In the genomic region with DNA sequence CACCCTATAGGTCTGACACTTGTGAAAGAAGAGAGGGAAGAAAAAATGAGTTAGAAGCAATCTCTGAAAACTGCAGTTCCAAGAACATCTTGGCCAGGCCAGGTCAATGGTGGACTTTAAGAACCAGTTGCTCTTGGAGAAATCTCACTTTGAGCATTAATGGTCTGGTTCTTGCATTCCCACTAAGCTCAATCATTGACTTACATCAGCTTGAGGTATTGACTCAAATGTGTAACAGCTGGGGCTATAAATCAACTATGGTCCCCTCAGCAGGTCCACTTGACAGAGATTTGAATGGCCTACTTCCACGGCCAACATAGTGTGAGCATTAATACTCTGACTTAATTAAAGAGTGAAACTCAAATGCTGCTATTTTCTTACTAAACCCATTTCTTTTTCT, we compare ENCODE assay signal across 2 cellular contexts.
TF ChIP-seq lines count a peak whose summit lies in the region.

No MANE protein-coding gene starts in this region.

TF ChIP-seq in SK-N-SH, 30 proteins besides CTCF, POLR2A, EP300 and RAD21 (continued from another document):
- TF ChIP-seq, protein P1, sequence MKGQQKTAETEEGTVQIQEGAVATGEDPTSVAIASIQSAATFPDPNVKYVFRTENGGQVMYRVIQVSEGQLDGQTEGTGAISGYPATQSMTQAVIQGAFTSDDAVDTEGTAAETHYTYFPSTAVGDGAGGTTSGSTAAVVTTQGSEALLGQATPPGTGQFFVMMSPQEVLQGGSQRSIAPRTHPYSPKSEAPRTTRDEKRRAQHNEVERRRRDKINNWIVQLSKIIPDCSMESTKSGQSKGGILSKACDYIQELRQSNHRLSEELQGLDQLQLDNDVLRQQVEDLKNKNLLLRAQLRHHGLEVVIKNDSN (IDR thresholded peaks at IDR 0.05; ENCODE audit: borderline replicate concordance, low read depth): no peak
- TF ChIP-seq TEAD4 (IDR thresholded peaks at IDR 0.05; ENCODE audit: borderline replicate concordance, insufficient read depth): no peak
- no peak for TF ChIP-seq MXI1 (IDR thresholded peaks at IDR 0.05; ENCODE audit: low read depth, low read length)
- no peak for TF ChIP-seq GABPA (IDR thresholded peaks at IDR 0.05; ENCODE audit: low read depth)
- no peak for TF ChIP-seq NRF1 (IDR thresholded peaks at IDR 0.05; ENCODE audit: low read depth, low read length)

TF ChIP-seq in SK-N-SH treated with all-trans-retinoic acid at 6 μM for 48 hours, 23 proteins besides CTCF, POLR2A, EP300 and RAD21 (continued from another document):
- TF ChIP-seq TSHZ2 (CRISPR knock-in tag; IDR thresholded peaks at IDR 0.05) (no peak), ZNF70 (CRISPR knock-in tag; IDR thresholded peaks at IDR 0.05) (no peak), ZC3H10 (CRISPR knock-in tag; IDR thresholded peaks at IDR 0.05) (no peak), GLIS3 (CRISPR knock-in tag; IDR thresholded peaks at IDR 0.05) (no peak), ZFP3 (CRISPR knock-in tag; IDR thresholded peaks at IDR 0.05) (no peak), SNAI2 (CRISPR knock-in tag; IDR thresholded peaks at IDR 0.05) (no peak), CSDC2 (CRISPR knock-in tag; IDR thresholded peaks at IDR 0.05) (no peak)
- TF ChIP-seq, protein P2, sequence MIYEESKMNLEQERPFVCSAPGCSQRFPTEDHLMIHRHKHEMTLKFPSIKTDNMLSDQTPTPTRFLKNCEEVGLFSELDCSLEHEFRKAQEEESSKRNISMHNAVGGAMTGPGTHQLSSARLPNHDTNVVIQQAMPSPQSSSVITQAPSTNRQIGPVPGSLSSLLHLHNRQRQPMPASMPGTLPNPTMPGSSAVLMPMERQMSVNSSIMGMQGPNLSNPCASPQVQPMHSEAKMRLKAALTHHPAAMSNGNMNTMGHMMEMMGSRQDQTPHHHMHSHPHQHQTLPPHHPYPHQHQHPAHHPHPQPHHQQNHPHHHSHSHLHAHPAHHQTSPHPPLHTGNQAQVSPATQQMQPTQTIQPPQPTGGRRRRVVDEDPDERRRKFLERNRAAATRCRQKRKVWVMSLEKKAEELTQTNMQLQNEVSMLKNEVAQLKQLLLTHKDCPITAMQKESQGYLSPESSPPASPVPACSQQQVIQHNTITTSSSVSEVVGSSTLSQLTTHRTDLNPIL (CRISPR knock-in tag; IDR thresholded peaks at IDR 0.05; ENCODE audit: low read depth): no peak
